In genomic region chr22:29152381-29153138, GRCh38 we compare ENCODE assay signal across 11 cellular contexts. TPM values are rescaled to one million over a fixed set of nuclear protein-coding genes. Genes with fewer than 3 reads are reported as not detected.
DNase-seq lines count a peak whose midpoint lies in the region; ATAC-seq, FAIRE-seq and TF ChIP-seq lines count a peak whose summit lies in the region.
"Had no signal": no experiment of that assay in that cellular context is flagged by ENCODE, and none has a peak within 500 bp of the region (broad histone marks: within the 10 kb centered on the region; RNA-seq: fewer than 3 reads in every experiment).

No MANE protein-coding gene starts in this region.

- no peaks in the 10 kb centered on the region for H3K36me3 ChIP-seq in liver (ENCODE audit: control insufficient read depth in 4 of 4, insufficient read depth in 3 of 4, low read depth in 1 of 4, low read length in 3 of 4)
- H3K36me3 ChIP-seq in HepG2 (replicated peaks in 1 of 2; ENCODE audit: control insufficient read depth in 1 of 2, insufficient read depth in 2 of 2, low read length in 2 of 2): no peaks in the 10 kb centered on the region
- no peaks in the 10 kb centered on the region for H3K36me3 ChIP-seq in heart right ventricle
- no peaks in the 10 kb centered on the region for H3K36me3 ChIP-seq in neural progenitor cell

- H3K9me3 Mint-ChIP-seq in neural progenitor cell: no peaks in the 10 kb centered on the region
- H3K9me3 Mint-ChIP-seq in naive thymus-derived CD8-positive, alpha-beta T cell: no peaks in the 10 kb centered on the region
- H3K9me3 Mint-ChIP-seq: activated T-cell treated with anti-CD3 and anti-CD28 coated beads, Interleukin-2, amount 50 U/mL, for 72 hours; stimulated activated naive CD8-positive, alpha-beta T cell treated with anti-CD3 and anti-CD28 coated beads, Interleukin-15, Interleukin-2, amounts not matched to agents 100 ng/mL and 50 ng/mL, for 24 hours had no signal

- POLR2A ChIA-PET in HepG2 (lab: Yijun Ruan, JAX): no interaction called here
- POLR2A ChIA-PET in naive thymus-derived CD8-positive, alpha-beta T cell (lab: Charles Lee): no interaction called here

- in situ Hi-C loops in HepG2 (cut with HindIII; ENCODE audit: extremely low pct_ligation_motif_present, low pct_unique_long_range_greater_than_20kb): loop anchor here (5.0 kb wide), 1 partner anchor 80 kb away; the partner anchor contains the start of gene KREMEN1

- H3K4me1 Mint-ChIP-seq in neural progenitor cell: peaks cover 78% of the 10 kb centered on the region
- H3K4me1 Mint-ChIP-seq in naive thymus-derived CD8-positive, alpha-beta T cell: peaks cover 5 to 14% (median 10%) of the 10 kb centered on the region in 4 donors

- CTCF ChIA-PET in HepG2 (lab: Yijun Ruan, JAX; ENCODE audit: low intra/inter-chr PET ratio, low total read pairs): interaction anchor here (2.3 kb wide), 1 partner anchor 297 kb away, joined by 7 read pairs; no protein-coding TSS in a partner anchor

- H2AFZ ChIP-seq in HepG2 (ENCODE audit: low read length) (no peak overlapping the region), neural progenitor cell (replicated peaks) (no peak overlapping the region)

- TF ChIP-seq EP300 in HepG2 (IDR thresholded peaks at IDR 0.05; ENCODE audit: low read depth in 2 of 2, low read length in 2 of 2) (no peak), HepG2 (CRISPR knock-in tag; IDR thresholded peaks at IDR 0.05; ENCODE audit: borderline replicate concordance) (no peak)

- no peaks in the 10 kb centered on the region for H3K9me3 ChIP-seq in liver (ENCODE audit: control insufficient read depth in 4 of 4, low read length in 3 of 4)
- H3K9me3 ChIP-seq in HepG2 (ENCODE audit: low read length): no peaks in the 10 kb centered on the region
- no peaks in the 10 kb centered on the region for H3K9me3 ChIP-seq in heart right ventricle
- no peaks in the 10 kb centered on the region for H3K9me3 ChIP-seq in neural progenitor cell (ENCODE audit: low read depth)

- H3K4me2 ChIP-seq in HepG2 (ENCODE audit: low read depth, low read length) (no peak overlapping the region), neural progenitor cell (peak overlapping the region; percentile 60)

- peaks cover 5% of the 10 kb centered on the region for H3K36me3 Mint-ChIP-seq in neural progenitor cell
- peaks cover 0 to 1% (median 0%) of the 10 kb centered on the region in 3 donors for H3K36me3 Mint-ChIP-seq in naive thymus-derived CD8-positive, alpha-beta T cell

- H3K27ac Mint-ChIP-seq in neural progenitor cell: peak overlapping the region; percentile 95
- no peak overlapping the region for H3K27ac Mint-ChIP-seq in naive thymus-derived CD8-positive, alpha-beta T cell
- H3K27ac Mint-ChIP-seq: activated T-cell treated with anti-CD3 and anti-CD28 coated beads, Interleukin-2, amount 50 U/mL, for 72 hours; stimulated activated naive CD8-positive, alpha-beta T cell treated with anti-CD3 and anti-CD28 coated beads, Interleukin-15, Interleukin-2, amounts not matched to agents 100 ng/mL and 50 ng/mL, for 24 hours had no signal

- no peak overlapping the region for H3K4me3 ChIP-seq in liver (ENCODE audit: low read depth in 1 of 3, low read length in 3 of 3)
- H3K4me3 ChIP-seq in HepG2 (replicated peaks in 1 of 3; ENCODE audit: insufficient read depth in 1 of 3, low read depth in 2 of 3, low read length in 3 of 3): no peak overlapping the region
- peak overlapping the region in 1 of 10 donors; percentile 27 for H3K4me3 ChIP-seq in heart right ventricle
- H3K4me3 ChIP-seq in neural progenitor cell: no peak overlapping the region

- H3K79me2 ChIP-seq in HepG2 (ENCODE audit: insufficient read depth, low read length) (no peaks in the 10 kb centered on the region), neural progenitor cell (ENCODE audit: low read depth) (no peaks in the 10 kb centered on the region)

- H4K20me1 ChIP-seq in HepG2 (ENCODE audit: insufficient read depth, low read length): no peaks in the 10 kb centered on the region
- no peaks in the 10 kb centered on the region for H4K20me1 ChIP-seq in neural progenitor cell (ENCODE audit: low read depth)

- no peak for TF ChIP-seq POLR2A in HepG2 (IDR thresholded peaks at IDR 0.05; ENCODE audit: insufficient read depth in 1 of 2, low read depth in 2 of 2, low read length in 2 of 2)

- FAIRE-seq in HepG2 (lab: Jason Lieb, UNC): no peak

- DNase-seq in HepG2 (ENCODE audit: low spot score) (no peak), heart right ventricle (peak; percentile 34 to 47), neural progenitor cell (ENCODE audit: low spot score) (peak; percentile 55), NCI-H82 treated with DMSO at 0.1 percent for 48 hours (lab: John Stamatoyannopoulos, UW; ENCODE audit: unreplicated experiment) (no peak), GM03348 (ENCODE audit: low spot score) (no peak)
- DNase-seq in naive thymus-derived CD8-positive, alpha-beta T cell: no peak
- DNase-seq: activated T-cell treated with anti-CD3 and anti-CD28 coated beads, Interleukin-2, amount 50 U/mL, for 72 hours; NCI-H2029 treated with DMSO at 0.1 percent for 48 hours had no signal

- no peak for ATAC-seq in HepG2
- ATAC-seq in heart right ventricle: peak; percentile 14 to 66 (median 37)
- ATAC-seq in HG03039 (IDR thresholded peaks at IDR 0.05; ENCODE audit: unreplicated experiment): no peak
- no peak for ATAC-seq in naive thymus-derived CD8-positive, alpha-beta T cell
- ATAC-seq: activated T-cell treated with anti-CD3 and anti-CD28 coated beads, Interleukin-2, amount 50 U/mL, for 72 hours had no signal

- H3K9ac ChIP-seq in liver (ENCODE audit: low read depth in 1 of 2, low read length in 2 of 2) (no peak overlapping the region), HepG2 (ENCODE audit: insufficient read depth, low read depth, low read length) (no peak overlapping the region), neural progenitor cell (no peak overlapping the region)

- peaks cover 10% of the 10 kb centered on the region for H3K27me3 Mint-ChIP-seq in neural progenitor cell (ENCODE audit: insufficient read depth, low read depth)
- peaks cover 11 to 48% (median 31%) of the 10 kb centered on the region in 5 donors for H3K27me3 Mint-ChIP-seq in naive thymus-derived CD8-positive, alpha-beta T cell

- H3K4me1 ChIP-seq in liver (ENCODE audit: control insufficient read depth in 4 of 4, insufficient read depth in 4 of 4, low read length in 3 of 4) (peaks cover 0 to 15% (median 5%) of the 10 kb centered on the region in 4 donors), HepG2 (ENCODE audit: insufficient read depth, low read length) (peaks cover 35% of the 10 kb centered on the region), heart right ventricle (peaks cover 0 to 57% (median 31%) of the 10 kb centered on the region in 9 donors), neural progenitor cell (peaks cover 46% of the 10 kb centered on the region)

- H3K27ac ChIP-seq in liver (ENCODE audit: low read depth in 1 of 2, low read length in 2 of 2): peak overlapping the region; percentile 26 to 44
- no peak overlapping the region for H3K27ac ChIP-seq in HepG2 (ENCODE audit: extremely low read length, insufficient read depth, low read length)
- H3K27ac ChIP-seq in heart right ventricle: peak overlapping the region; percentile 19 to 90 (median 56)
- H3K27ac ChIP-seq in neural progenitor cell: peak overlapping the region; percentile 6

- TF ChIP-seq RAD21 in liver (IDR thresholded peaks at IDR 0.05): no peak
- TF ChIP-seq RAD21 in HepG2 (CRISPR knock-in tag; IDR thresholded peaks at IDR 0.05): no peak

- no TSS peak for BruUV-seq in HepG2 (replicated peaks; lab: Mats Ljungman, UMichigan)

- H3K4me3 Mint-ChIP-seq in neural progenitor cell: peak overlapping the region; percentile 70
- peak overlapping the region in 2 of 10 donors; percentile 28 to 53 for H3K4me3 Mint-ChIP-seq in naive thymus-derived CD8-positive, alpha-beta T cell
- H3K4me3 Mint-ChIP-seq: activated T-cell treated with anti-CD3 and anti-CD28 coated beads, Interleukin-2, amount 50 U/mL, for 72 hours; stimulated activated naive CD8-positive, alpha-beta T cell treated with anti-CD3 and anti-CD28 coated beads, Interleukin-15, Interleukin-2, amounts not matched to agents 100 ng/mL and 50 ng/mL, for 24 hours had no signal

- intact Hi-C loops in HepG2 (cut with micrococcal nuclease; ENCODE audit: unreplicated experiment) (loop anchor here (5.0 to 10.0 kb wide), 3 partner anchors 80 to 298 kb away; partner anchors contain the start of gene KREMEN1), heart right ventricle (cut with DNase I) (loop anchor here in 8 of 10 donors (5.0 to 10.0 kb wide), 8 partner anchors 68 to 298 kb away; partner anchors contain the start of genes KREMEN1 (in 4 of the 8) and C22orf31 (in 1 of the 8))

- WGBS in liver: 64% methylated on average over 12 of the region's 12 CpGs
- WGBS in HepG2 (ENCODE audit: low lambda C conversion rate): 90% methylated on average over 12 of the region's 12 CpGs
- 60 to 61% methylated on average over 12 of the region's 12 CpGs for WGBS in heart right ventricle, 2 donors

- peaks cover 51% of the 10 kb centered on the region for H3F3A ChIP-seq in neural progenitor cell (ENCODE audit: low read depth)

- no peaks in the 10 kb centered on the region for H3K27me3 ChIP-seq in liver (ENCODE audit: control insufficient read depth in 4 of 4, insufficient read depth in 4 of 4, low read length in 3 of 4)
- no peaks in the 10 kb centered on the region for H3K27me3 ChIP-seq in HepG2 (ENCODE audit: control insufficient read depth in 1 of 2, insufficient read depth in 2 of 2, low read length in 2 of 2)
- H3K27me3 ChIP-seq in heart right ventricle: no peaks in the 10 kb centered on the region
- H3K27me3 ChIP-seq in neural progenitor cell: peaks cover 5% of the 10 kb centered on the region

- no peak for TF ChIP-seq CTCF in liver (IDR thresholded peaks at IDR 0.05; ENCODE audit: low read depth, low read length, missing input control)
- no peak for TF ChIP-seq CTCF in HepG2 (CRISPR knock-in tag; IDR thresholded peaks at IDR 0.05)
- no peak for TF ChIP-seq CTCF in heart right ventricle (IDR thresholded peaks at IDR 0.05)
- no peak for TF ChIP-seq CTCF in neural progenitor cell (IDR thresholded peaks at IDR 0.05)

RNA-seq across cellular contexts. Expression of gene EMID1, which starts 53.1 kb away (rescaled TPM):
- total RNA-seq in liver (1 to 10 TPM; 1.8 to 8.9 TPM), HepG2 (2016; rRNA removed; fragmentation: Illumina TruSeq; extraction: Trizol) (0.21 and 0.82 TPM in 2 replicates), heart right ventricle (1 to 10 TPM in 1 of 10 donors, under 1 TPM in 8, not detected in 1; 0.26 to 1.1 (median 0.42) TPM), neural progenitor cell (ENCODE audit: low replicate concordance) (6.7 and 17.7 TPM in 2 replicates)
- polyA plus RNA-seq in liver (1 to 10 TPM in 1 of 2 donors, under 1 TPM in 1; 0.89 to 2.4 TPM), HepG2 (2011; rRNA removed) (0.45 and 0.81 TPM in 2 replicates), heart right ventricle (under 1 TPM; 0.22 to 0.23 TPM)
- total RNA-seq in HepG2 (2016; cell fraction: cytosol; rRNA removed; fragmentation: Illumina TruSeq; extraction: Trizol; ENCODE audit: low read depth): 2.7 and 2.8 TPM in 2 replicates
- total RNA-seq in HepG2 (2016; cell fraction: insoluble cytoplasmic fraction; rRNA removed; fragmentation: Illumina TruSeq; extraction: Trizol): 0.09 and 0.26 TPM in 2 replicates
- total RNA-seq in HepG2 (2016; cell fraction: membrane; rRNA removed; fragmentation: Illumina TruSeq; extraction: Trizol): 1.7 and 2.1 TPM in 2 replicates
- total RNA-seq in HepG2 (2016; cell fraction: nucleus; rRNA removed; fragmentation: Illumina TruSeq; extraction: Trizol): 0.25 and 0.50 TPM in 2 replicates
- 0.37 and 1.1 TPM in 2 replicates for polyA plus RNA-seq in HepG2 (2011; cell fraction: cytosol; rRNA removed)
- 2.1 and 2.4 TPM in 2 replicates for polyA plus RNA-seq in HepG2 (2011; cell fraction: nucleus; rRNA removed)
- 0.46 and 0.72 TPM in 2 replicates for polyA plus RNA-seq in HepG2 (2012)
- polyA plus RNA-seq in HepG2 (2016; cell fraction: cytosol; fragmentation: Illumina TruSeq; extraction: Trizol; ENCODE audit: low read depth): 2.6 and 3.8 TPM in 2 replicates
- polyA plus RNA-seq in HepG2 (2016; cell fraction: insoluble cytoplasmic fraction; fragmentation: Illumina TruSeq; extraction: Trizol; ENCODE audit: low read depth): 0.25 and 0.50 TPM in 2 replicates
- polyA plus RNA-seq in HepG2 (2016; cell fraction: membrane; fragmentation: Illumina TruSeq; extraction: Trizol; ENCODE audit: low read depth): 1.4 and 2.2 TPM in 2 replicates
- polyA plus RNA-seq in HepG2 (2016; cell fraction: nucleus; fragmentation: Illumina TruSeq; extraction: Trizol; ENCODE audit: insufficient read depth, low read depth): 1.0 TPM in 2 replicates
- polyA minus RNA-seq in HepG2 (2011; rRNA and poly(A)+ RNA removed; ENCODE audit: low replicate concordance): 0.09 and 2.4 TPM in 2 replicates
- not detected in 2 replicates for polyA minus RNA-seq in HepG2 (2011; cell fraction: cytosol; rRNA and poly(A)+ RNA removed)
- polyA minus RNA-seq in HepG2 (2011; cell fraction: nucleus; rRNA and poly(A)+ RNA removed): 0.99 and 1.3 TPM in 2 replicates
- not detected for total RNA-seq in naive thymus-derived CD8-positive, alpha-beta T cell
- polyA plus RNA-seq in naive thymus-derived CD8-positive, alpha-beta T cell: not detected

Comparison
In these comparisons a context has a peak if more than half of its experiments do, and no peak if none do; other contexts are left out.
1. ATAC-seq: peak in heart right ventricle (8 of 8); none in HepG2 (single experiment), HG03039 (single experiment) and naive thymus-derived CD8-positive, alpha-beta T cell (0 of 2).
2. DNase-seq: peak in heart right ventricle (2 of 2) and neural progenitor cell (single experiment); none in HepG2 (single experiment), NCI-H82 treated with DMSO at 0.1 percent for 48 hours (single experiment), naive thymus-derived CD8-positive, alpha-beta T cell (0 of 10) and GM03348 (single experiment).